In genomic region chr6:162538643-162539064, GRCh38 we compare ENCODE assay signal across 12 cellular contexts.
DNase-seq lines count a peak whose midpoint lies in the region; ATAC-seq and TF ChIP-seq lines count a peak whose summit lies in the region.
"Had no signal": no experiment of that assay in that cellular context is flagged by ENCODE, and none has a peak within 500 bp of the region (broad histone marks: within the 10 kb centered on the region; RNA-seq: fewer than 3 reads in every experiment).

No MANE protein-coding gene starts in this region.

- no peak for TF ChIP-seq CTCF in BE2C (IDR thresholded peaks at IDR 0.05; ENCODE audit: low read depth, low read length)
- no peak for TF ChIP-seq CTCF in hepatocyte (IDR thresholded peaks at IDR 0.05; ENCODE audit: poor library complexity)

- H3K36me3 ChIP-seq in BE2C (no peaks in the 10 kb centered on the region), hepatocyte (replicated peaks; ENCODE audit: insufficient read depth, low read depth) (no peaks in the 10 kb centered on the region)
- H3K36me3 ChIP-seq: colonic mucosa, tibial nerve had no signal

- no peak overlapping the region for H3K27ac ChIP-seq in hepatocyte
- H3K27ac ChIP-seq: colonic mucosa, tibial nerve had no signal

- H3K4me1 ChIP-seq in BE2C (peaks cover 25% of the 10 kb centered on the region), hepatocyte (ENCODE audit: insufficient read depth) (no peaks in the 10 kb centered on the region)
- H3K4me1 ChIP-seq: colonic mucosa had no signal

- H2AFZ ChIP-seq in hepatocyte: no peak overlapping the region

- ATAC-seq in SK-N-SH treated with all-trans-retinoic acid at 6 μM for 48 hours (peak; percentile 53; the same call in 1 of the 3 replicates), GM21526 (IDR thresholded peaks at IDR 0.05; ENCODE audit: low FRiP score, unreplicated experiment) (no peak), GM19351 (IDR thresholded peaks at IDR 0.05; ENCODE audit: unreplicated experiment) (no peak)

- no peaks in the 10 kb centered on the region for H3K9me3 ChIP-seq in BE2C
- H3K9me3 ChIP-seq in hepatocyte (ENCODE audit: low read depth): no peaks in the 10 kb centered on the region
- H3K9me3 ChIP-seq: colonic mucosa, tibial nerve had no signal

- no peaks in the 10 kb centered on the region for H3K79me2 ChIP-seq in hepatocyte

- DNase-seq in BE2C (peak; percentile 96), NCI-H1417 (lab: John Stamatoyannopoulos, UW) (peak in 2 of 3 experiments; percentile 82 to 96), hepatocyte (ENCODE audit: low spot score) (no peak), ecto neural progenitor cell (ENCODE audit: low spot score) (no peak), GM03348 (ENCODE audit: low spot score) (no peak)
- DNase-seq: activated CD4-positive, alpha-beta T cell treated with anti-CD3 and anti-CD28 coated beads, Interleukin-2, amount 50 U/mL, for 4 hours; colonic mucosa; NCI-H446 had no signal

- peak overlapping the region; percentile 28 for H3K4me2 ChIP-seq in hepatocyte

- no peaks in the 10 kb centered on the region for H4K20me1 ChIP-seq in hepatocyte (ENCODE audit: insufficient read depth, poor library complexity, severe bottlenecking)

- H3K4me3 ChIP-seq in BE2C (ENCODE audit: low read depth, low read length) (no peak overlapping the region), hepatocyte (no peak overlapping the region)
- H3K4me3 ChIP-seq: colonic mucosa, tibial nerve had no signal

- H3K27me3 ChIP-seq in BE2C (no peaks in the 10 kb centered on the region), hepatocyte (no peaks in the 10 kb centered on the region)
- H3K27me3 ChIP-seq: colonic mucosa, tibial nerve had no signal

- WGBS in hepatocyte (ENCODE audit: low lambda C conversion rate, missing lambda C conversion rate): 42% methylated on average over 8 of the region's 8 CpGs

- no peaks in the 10 kb centered on the region for H3K9me2 ChIP-seq in hepatocyte (replicated peaks; ENCODE audit: insufficient read depth)

TF ChIP-seq in SK-N-SH treated with all-trans-retinoic acid at 6 μM for 48 hours, 23 proteins besides CTCF, POLR2A, EP300 and RAD21:
- TF ChIP-seq ZNF70 (CRISPR knock-in tag; IDR thresholded peaks at IDR 0.05) (0 out of 2 replicates have a peak, but pooled peaks have one; percentile 47), ZNF565 (CRISPR knock-in tag; conservative IDR thresholded peaks at IDR 0.05; ENCODE audit: low read depth) (no peak), CSDC2 (CRISPR knock-in tag; IDR thresholded peaks at IDR 0.05) (no peak), TCF4 (CRISPR knock-in tag; IDR thresholded peaks at IDR 0.05; ENCODE audit: borderline replicate concordance) (peak; percentile 96), TSHZ2 (CRISPR knock-in tag; IDR thresholded peaks at IDR 0.05) (peak; percentile 97), ISL1 (CRISPR knock-in tag; IDR thresholded peaks at IDR 0.05) (peak; percentile 43), GLIS3 (CRISPR knock-in tag; IDR thresholded peaks at IDR 0.05) (0 out of 2 replicates have a peak, but pooled peaks have one; percentile 47), CREB5 (CRISPR knock-in tag; IDR thresholded peaks at IDR 0.05; ENCODE audit: low read depth) (0 out of 2 replicates have a peak, but pooled peaks have one; percentile 22), ZFP30 (CRISPR knock-in tag; IDR thresholded peaks at IDR 0.05) (no peak)

Comparison
In these comparisons a context has a peak if more than half of its experiments do, and no peak if none do; other contexts are left out.
1. DNase-seq: peak in BE2C (single experiment) and NCI-H1417 (2 of 3); none in hepatocyte (single experiment), ecto neural progenitor cell (single experiment) and GM03348 (single experiment).